12 cellular contexts compared by ENCODE assay signal in the genomic region with DNA sequence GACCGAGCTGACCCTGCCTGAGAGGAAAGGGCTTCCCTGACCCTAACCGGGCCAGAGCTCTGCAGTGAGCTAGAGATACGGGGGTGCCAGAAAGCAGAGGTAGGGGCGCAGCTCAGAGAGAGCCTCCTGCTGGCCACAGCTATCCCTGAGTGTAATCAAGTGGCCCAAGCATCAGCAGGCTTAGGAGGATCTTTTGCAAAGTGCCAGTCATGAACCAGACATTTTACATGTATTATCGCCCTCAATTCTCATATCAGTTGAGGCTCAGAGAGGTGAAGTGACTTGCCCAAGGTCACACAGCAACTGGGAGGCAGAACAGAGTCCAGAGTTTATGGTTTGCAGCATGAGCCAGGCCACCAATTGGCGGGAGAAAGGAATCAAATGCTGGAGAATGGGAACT. TPM values are rescaled to one million over a fixed set of nuclear protein-coding genes. Genes with fewer than 3 reads are reported as not detected.
A peak's percentile ranks its signal among the peaks of the same experiment; 100 is the strongest.
DNase-seq lines count a peak whose midpoint lies in the region; ATAC-seq, FAIRE-seq and TF ChIP-seq lines count a peak whose summit lies in the region.
"Had no signal": no experiment of that assay in that cellular context is flagged by ENCODE, and none has a peak within 500 bp of the region (broad histone marks: within the 10 kb centered on the region; RNA-seq: fewer than 3 reads in every experiment).

No MANE protein-coding gene starts in this region.

- POLR2A ChIA-PET in A673 (lab: Charles Lee; ENCODE audit: low non-redundant PET): no interaction called here
- POLR2A ChIA-PET in GM12878 (lab: Charles Lee): interaction anchor here (0.6 to 5.8 kb wide), 4 partner anchors 11 to 304 kb away, joined by 3 to 35 read pairs (median 4); no protein-coding TSS in a partner anchor

- intact Hi-C loops in A673 (cut with micrococcal nuclease; ENCODE audit: unreplicated experiment) (no loop called here), GM12878 (cut with micrococcal nuclease; ENCODE audit: unreplicated experiment) (no loop called here)

- SMC1A ChIA-PET in GM12878 (lab: Charles Lee; ENCODE audit: uncharacterized antibody, unreplicated experiment): interaction anchor here (1.2 to 16.8 kb wide), 5 partner anchors 9 to 29 kb away, joined by 4 to 419 read pairs (median 47); a partner anchor contains a TSS

- H3K23ac ChIP-seq in mesenchymal stem cell (ENCODE audit: low read length in 2 of 2): no peak overlapping the region

- no peak overlapping the region for H2BK5ac ChIP-seq in mesenchymal stem cell (ENCODE audit: low read depth, low read length, poor library complexity, severe bottlenecking)

- no peak overlapping the region for H3K14ac ChIP-seq in mesenchymal stem cell (ENCODE audit: low read length in 2 of 2)

- CTCF ChIA-PET in A673 (lab: Charles Lee) (no interaction called here), GM12878 (lab: Yijun Ruan, JAX) (interaction anchor here (1.0 to 1.8 kb wide), 8 partner anchors 8 to 206 kb away, joined by 3 to 6 read pairs (median 3); no protein-coding TSS in a partner anchor)

- H4K8ac ChIP-seq in mesenchymal stem cell (ENCODE audit: low read length): peak overlapping the region; percentile 29

- TF ChIP-seq CTCF in A673 (conservative IDR thresholded peaks at IDR 0.05; ENCODE audit: low read depth, low read length) (peak; percentile 45), GM12874 (IDR thresholded peaks at IDR 0.05; ENCODE audit: insufficient read depth, low read depth, low read length) (0 out of 2 replicates have a peak, but pooled peaks have one; percentile 23), GM12878 (IDR thresholded peaks at IDR 0.05 in 2 of 3, conservative IDR thresholded peaks at IDR 0.05 in 1 of 3; ENCODE audit: control insufficient read depth in 2 of 3, extremely low read depth in 1 of 3, insufficient read depth in 1 of 3, low read depth in 3 of 3, low read length in 3 of 3) (peak; percentile 4 to 24 (median 23); a peak in 2 of 6 replicates)

- H2BK15ac ChIP-seq in mesenchymal stem cell (ENCODE audit: low read depth, poor library complexity, severe bottlenecking): no peak overlapping the region

- ATAC-seq in GM12878: peak; percentile 37
- no peak for ATAC-seq in GM18867 (IDR thresholded peaks at IDR 0.05; ENCODE audit: unreplicated experiment)

- no peak for TF ChIP-seq POLR2A in GM12878 (IDR thresholded peaks at IDR 0.05; ENCODE audit: low read depth, low read length)

- DNase-seq in A673 (ENCODE audit: low spot score): no peak
- no peak for DNase-seq in GM12878 (ENCODE audit: low read depth, low spot score)
- DNase-seq in mesenchymal stem cell: no peak
- DNase-seq in NCI-H1092 (lab: John Stamatoyannopoulos, UW): no peak
- DNase-seq in NOMO-1 treated with dmso at 0.1 percent for 144 hours (lab: John Stamatoyannopoulos, UW; ENCODE audit: unreplicated experiment): no peak
- DNase-seq in mesenteric fat pad (ENCODE audit: low spot score): no peak
- DNase-seq: activated CD4-positive, alpha-beta T cell treated with anti-CD3 and anti-CD28 coated beads, Interleukin-2, amount 50 U/mL, for 4 hours; NCI-H524; stimulated activated CD8-positive, alpha-beta memory T cell treated with anti-CD3 and anti-CD28 coated beads, Interleukin-4, amount 100 ng/mL, for 48 hours had no signal

- H3K4ac ChIP-seq in mesenchymal stem cell (ENCODE audit: low read depth in 1 of 2, low read length in 2 of 2): peak overlapping the region in 1 of 2 experiments; percentile 40

- peak overlapping the region; percentile 20 for H2AK5ac ChIP-seq in mesenchymal stem cell (ENCODE audit: low read length, severe bottlenecking)

- H4K20me1 ChIP-seq in GM12878 (ENCODE audit: control insufficient read depth, insufficient read depth): no peaks in the 10 kb centered on the region

- H2BK12ac ChIP-seq in mesenchymal stem cell (ENCODE audit: low read length in 2 of 2): peak overlapping the region; percentile 46 to 49

- 98% methylated on average over 6 of the region's 6 CpGs for WGBS in GM12878 (ENCODE audit: insufficient coverage, insufficient replicate concordance, low lambda C conversion rate, missing lambda C conversion rate)
- WGBS in mesenchymal stem cell: 90% methylated on average over 6 of the region's 6 CpGs

- H3K4me2 ChIP-seq in GM12878 (ENCODE audit: control insufficient read depth, insufficient read depth) (no peak overlapping the region), mesenchymal stem cell (ENCODE audit: low read length, poor library complexity, severe bottlenecking) (no peak overlapping the region)

- no peak overlapping the region for H3K4me3 ChIP-seq in A673 (ENCODE audit: low read depth, low read length, poor library complexity, severe bottlenecking)
- no peak overlapping the region for H3K4me3 ChIP-seq in GM12878
- no peak overlapping the region for H3K4me3 ChIP-seq in mesenchymal stem cell (ENCODE audit: insufficient read depth in 1 of 2, low read depth in 1 of 2, low read length in 2 of 2)
- H3K4me3 ChIP-seq: SJSA1 had no signal

- BruUV-seq in A673 (replicated peaks; lab: Mats Ljungman, UMichigan) (no TSS peak), GM12878 (replicated peaks; lab: Mats Ljungman, UMichigan) (no TSS peak)

- in situ Hi-C loops in GM12878 (cut with MboI): no loop called here

- no peak for FAIRE-seq in GM12878 (lab: Jason Lieb, UNC)

- H3K36me3 ChIP-seq in A673 (ENCODE audit: insufficient read depth, low read length, poor library complexity, severe bottlenecking): no peaks in the 10 kb centered on the region
- no peaks in the 10 kb centered on the region for H3K36me3 ChIP-seq in GM12878 (ENCODE audit: control insufficient read depth in 2 of 2, insufficient read depth in 2 of 2, low read length in 1 of 2)
- no peaks in the 10 kb centered on the region for H3K36me3 ChIP-seq in mesenchymal stem cell (ENCODE audit: control insufficient read depth in 1 of 2, insufficient read depth in 2 of 2, low read depth in 1 of 2, low read length in 2 of 2)
- H3K36me3 ChIP-seq: SJSA1 had no signal

- TF ChIP-seq RAD21 in GM12878 (IDR thresholded peaks at IDR 0.05; ENCODE audit: insufficient read depth, low read depth, low read length): no peak

- H3K9ac ChIP-seq in GM12878 (ENCODE audit: control insufficient read depth, insufficient read depth, low read length) (no peak overlapping the region), mesenchymal stem cell (ENCODE audit: low read length) (no peak overlapping the region)

- no peak for TF ChIP-seq EP300 in GM12878 (IDR thresholded peaks at IDR 0.05; ENCODE audit: borderline replicate concordance in 1 of 2, control insufficient read depth in 1 of 2, low read depth in 2 of 2, low read length in 2 of 2)

- H3K9me3 ChIP-seq in A673 (ENCODE audit: low read depth, low read length, poor library complexity, severe bottlenecking) (no peaks in the 10 kb centered on the region), GM12878 (replicated peaks; ENCODE audit: control insufficient read depth, insufficient read depth, low read length) (no peaks in the 10 kb centered on the region), mesenchymal stem cell (ENCODE audit: control insufficient read depth, low read length) (no peaks in the 10 kb centered on the region)
- H3K9me3 ChIP-seq: SJSA1 had no signal

- H3K4me1 ChIP-seq in A673 (ENCODE audit: insufficient read depth, low read length, poor library complexity, severe bottlenecking): peaks cover 39% of the 10 kb centered on the region
- H3K4me1 ChIP-seq in GM12878 (ENCODE audit: control insufficient read depth, insufficient read depth, low read length): peaks cover 28% of the 10 kb centered on the region
- peaks cover 11% of the 10 kb centered on the region for H3K4me1 ChIP-seq in mesenchymal stem cell (ENCODE audit: control insufficient read depth, insufficient read depth, low read depth, low read length)

- RAD21 ChIA-PET in GM12878 (lab: Charles Lee; ENCODE audit: unreplicated experiment): interaction anchor here (3.2 to 3.8 kb wide), 2 partner anchors 11 to 25 kb away, joined by 14 to 22 read pairs; no protein-coding TSS in a partner anchor

- no peaks in the 10 kb centered on the region for H3K79me1 ChIP-seq in mesenchymal stem cell (replicated peaks; ENCODE audit: low read length, poor library complexity, severe bottlenecking)

- no peaks in the 10 kb centered on the region for H3K79me2 ChIP-seq in GM12878 (ENCODE audit: control insufficient read depth, insufficient read depth, low read length)

- H2BK120ac ChIP-seq in mesenchymal stem cell (ENCODE audit: low read depth, low read length): no peak overlapping the region

- H2AFZ ChIP-seq in GM12878 (ENCODE audit: control insufficient read depth, low read depth, low read length) (no peak overlapping the region), mesenchymal stem cell (ENCODE audit: low read depth, low read length) (no peak overlapping the region)

- peak overlapping the region in 1 of 2 experiments; percentile 61 for H3K18ac ChIP-seq in mesenchymal stem cell (ENCODE audit: low read depth in 1 of 2, low read length in 2 of 2)

- H4K91ac ChIP-seq in mesenchymal stem cell (ENCODE audit: low read length): peak overlapping the region; percentile 93

- H3K27me3 ChIP-seq in A673 (replicated peaks; ENCODE audit: insufficient read depth, low read depth, low read length, poor library complexity): no peaks in the 10 kb centered on the region
- no peaks in the 10 kb centered on the region for H3K27me3 ChIP-seq in GM12878 (replicated peaks in 1 of 2; ENCODE audit: control insufficient read depth in 2 of 2, insufficient read depth in 2 of 2, low read length in 1 of 2)
- H3K27me3 ChIP-seq in mesenchymal stem cell (ENCODE audit: control insufficient read depth in 1 of 2, insufficient read depth in 1 of 2, low read length in 2 of 2): peaks cover 0 to 12% of the 10 kb centered on the region in 2 experiments
- H3K27me3 ChIP-seq: SJSA1 had no signal

- H3K27ac ChIP-seq in A673 (ENCODE audit: low read depth, low read length, poor library complexity, severe bottlenecking) (no peak overlapping the region), GM12878 (ENCODE audit: control insufficient read depth, insufficient read depth) (no peak overlapping the region), mesenchymal stem cell (ENCODE audit: low read length, poor library complexity, severe bottlenecking) (no peak overlapping the region)
- H3K27ac ChIP-seq: SJSA1 had no signal

RNA-seq across cellular contexts. Expression of a gene that starts 7.0 kb away (rescaled TPM):
- total RNA-seq in A673 (2021) (102 and 140 TPM in 2 replicates), GM12878 (2014; rRNA removed) (403 and 449 TPM in 2 replicates), GM12878 (2014; rRNA removed; fragmentation: Illumina TruSeq; extraction: Trizol) (129 and 136 TPM in 2 replicates), GM12878 (2021) (278 and 285 TPM in 2 replicates), mesenteric fat pad (168 TPM)
- total RNA-seq in GM12878 (2013; cell fraction: nucleolus; rRNA removed): 69.8 and 72.4 TPM in 2 replicates
- 28.8 TPM for polyA plus RNA-seq in GM12878 (2011; ENCODE audit: low read depth)
- polyA plus RNA-seq in GM12878 (2011; rRNA removed) (33.6 and 44.0 TPM in 2 replicates), GM12878 (2014; fragmentation: Illumina TruSeq; extraction: Trizol) (44.0 and 122 TPM in 2 replicates), GM12878 (2014; fragmentation: Nextera tagmentation; extraction: Ambion mirVana) (100 to 1,000 TPM in 1 of 2 experiments, 10 to 100 TPM in 1; 42.7 to 104 TPM), GM12878 (2014; rRNA removed) (389 and 394 TPM in 2 replicates), GM12878 (2016; fragmentation: Nextera tagmentation; extraction: Ambion mirVana) (100 to 1,000 TPM; 459 to 475 TPM)
- 121 and 124 TPM in 2 replicates for polyA plus RNA-seq in GM12878 (2011; cell fraction: cytosol; rRNA removed)
- polyA plus RNA-seq in GM12878 (2011; cell fraction: nucleus; rRNA removed): 76.0 and 85.6 TPM in 2 replicates
- 61.0 and 127 TPM in 2 replicates for polyA plus RNA-seq in GM12878 (2012)
- polyA minus RNA-seq in GM12878 (2011; rRNA and poly(A)+ RNA removed): 19.2 and 51.3 TPM in 2 replicates
- 35.9 and 41.3 TPM in 2 replicates for polyA minus RNA-seq in GM12878 (2011; cell fraction: cytosol; rRNA and poly(A)+ RNA removed)
- polyA minus RNA-seq in GM12878 (2011; cell fraction: nucleus; rRNA and poly(A)+ RNA removed): 76.6 and 97.0 TPM in 2 replicates
- polyA plus RNA-seq in mesenchymal stem cell (2013, experiment 1 of 2): 497 TPM
- polyA plus RNA-seq in mesenchymal stem cell (2013, experiment 2 of 2): 504 TPM

RNA-seq across cellular contexts. Expression of a gene that starts 35.3 kb away (rescaled TPM):
- 45.0 and 46.1 TPM in 2 replicates for total RNA-seq in A673 (2021)
- total RNA-seq in GM12878 (2013; cell fraction: nucleolus; rRNA removed): 14.2 and 14.7 TPM in 2 replicates
- 23.7 and 24.6 TPM in 2 replicates for total RNA-seq in GM12878 (2014; rRNA removed)
- 13.4 and 14.7 TPM in 2 replicates for total RNA-seq in GM12878 (2014; rRNA removed; fragmentation: Illumina TruSeq; extraction: Trizol)
- 24.0 and 27.2 TPM in 2 replicates for total RNA-seq in GM12878 (2021)
- 3.7 TPM for polyA plus RNA-seq in GM12878 (2011; ENCODE audit: low read depth)
- polyA plus RNA-seq in GM12878 (2011; rRNA removed): 2.3 and 3.8 TPM in 2 replicates
- polyA plus RNA-seq in GM12878 (2011; cell fraction: cytosol; rRNA removed): 5.3 and 5.9 TPM in 2 replicates
- polyA plus RNA-seq in GM12878 (2011; cell fraction: nucleus; rRNA removed): 6.6 and 13.6 TPM in 2 replicates
- 3.7 and 5.5 TPM in 2 replicates for polyA plus RNA-seq in GM12878 (2012)
- polyA plus RNA-seq in GM12878 (2014; fragmentation: Illumina TruSeq; extraction: Trizol): 9.0 and 14.5 TPM in 2 replicates
- polyA plus RNA-seq in GM12878 (2014; fragmentation: Nextera tagmentation; extraction: Ambion mirVana): 1 to 10 TPM; 4.3 to 4.6 TPM
- 10.4 and 12.2 TPM in 2 replicates for polyA plus RNA-seq in GM12878 (2014; rRNA removed)
- 10 to 100 TPM; 17.5 to 18.0 TPM for polyA plus RNA-seq in GM12878 (2016; fragmentation: Nextera tagmentation; extraction: Ambion mirVana)
- 6.4 and 10.4 TPM in 2 replicates for polyA minus RNA-seq in GM12878 (2011; rRNA and poly(A)+ RNA removed)
- polyA minus RNA-seq in GM12878 (2011; cell fraction: cytosol; rRNA and poly(A)+ RNA removed): 4.5 and 6.9 TPM in 2 replicates
- polyA minus RNA-seq in GM12878 (2011; cell fraction: nucleus; rRNA and poly(A)+ RNA removed): 4.4 and 8.8 TPM in 2 replicates
- 0.59 TPM for polyA plus RNA-seq in mesenchymal stem cell (2013, experiment 1 of 2)
- polyA plus RNA-seq in mesenchymal stem cell (2013, experiment 2 of 2): 0.44 TPM
- 0.29 TPM for total RNA-seq in mesenteric fat pad

Comparison
In these comparisons a context has a peak if more than half of its experiments do, and no peak if none do; other contexts are left out.
1. RNA of a gene that starts 35.3 kb away (total RNA-seq): 45.0 to 46.1 TPM in A673 and 13.4 to 27.2 TPM in GM12878; 0.29 TPM in mesenteric fat pad (single experiment); every median in the first group is over 10 times any median in the second.
2. Peak in every context shown above with its lines, with median percentiles within 50 percentile points of each other: CTCF ChIP-seq.